ENCODE assay signal across 8 cellular contexts in genomic region chr5:115295775-115296129, GRCh38. TPM values are rescaled to one million over a fixed set of nuclear protein-coding genes. Genes with fewer than 3 reads are reported as not detected.
A peak's percentile ranks its signal among the peaks of the same experiment; 100 is the strongest.
DNase-seq lines count a peak whose midpoint lies in the region; ATAC-seq and TF ChIP-seq lines count a peak whose summit lies in the region.

No MANE protein-coding gene starts in this region.

- peaks cover 7% of the 10 kb centered on the region for H3K4me1 Mint-ChIP-seq in Calu3 (ENCODE audit: low read depth, unreplicated experiment)
- peaks cover 18% of the 10 kb centered on the region for H3K4me1 Mint-ChIP-seq in T-helper 17 cell

- H3K9me3 ChIP-seq in HEK293 (ENCODE audit: control insufficient read depth, insufficient read depth, low read depth, low read length) (no peaks in the 10 kb centered on the region), T-helper 17 cell (ENCODE audit: control insufficient read depth, low read length, poor library complexity, severe bottlenecking) (peaks cover 4% of the 10 kb centered on the region), left ventricle myocardium inferior (replicated peaks) (peaks cover 15% of the 10 kb centered on the region), skeletal muscle satellite cell (replicated peaks; ENCODE audit: low read length) (no peaks in the 10 kb centered on the region)

- peak overlapping the region; percentile 83 for H3K4me3 ChIP-seq in HEK293 (ENCODE audit: low read depth, low read length)
- peak overlapping the region; percentile 95 for H3K4me3 ChIP-seq in left ventricle myocardium inferior
- H3K4me3 ChIP-seq in skeletal muscle satellite cell (ENCODE audit: low read length), result peak overlapping the region; percentile 78

- CTCF ChIA-PET in Calu3 (lab: Charles Lee) (interaction anchor here (0.6 to 1.2 kb wide), 9 partner anchors 11 to 349 kb away, joined by 3 to 6 read pairs (median 3); partner anchors contain the start of genes FEM1C and TRIM36), HEK293 (lab: Yijun Ruan, JAX) (interaction anchor here (0.7 to 3.6 kb wide), 3 partner anchors 14 to 203 kb away, joined by 3 to 13 read pairs (median 3); no protein-coding TSS in a partner anchor)

- H3K36me3 ChIP-seq in HEK293 (ENCODE audit: control insufficient read depth in 2 of 2, insufficient read depth in 1 of 2, low read length in 2 of 2), result no peaks in the 10 kb centered on the region
- no peaks in the 10 kb centered on the region for H3K36me3 ChIP-seq in left ventricle myocardium inferior
- H3K36me3 ChIP-seq in skeletal muscle satellite cell (ENCODE audit: insufficient read depth, low read length), result no peaks in the 10 kb centered on the region

- H3K27ac Mint-ChIP-seq in Calu3 (ENCODE audit: unreplicated experiment), result peak overlapping the region; percentile 60
- no peak overlapping the region for H3K27ac Mint-ChIP-seq in T-helper 17 cell

- intact Hi-C loops in Calu3 (cut with micrococcal nuclease; ENCODE audit: unreplicated experiment), result no loop called here
- intact Hi-C loops in left ventricle myocardium inferior (cut with micrococcal nuclease), result no loop called here

- no peak for TF ChIP-seq CTCF in Calu3 (IDR thresholded peaks at IDR 0.05; ENCODE audit: unreplicated experiment)
- TF ChIP-seq CTCF in HEK293 (tag by site-specific recombination; IDR thresholded peaks at IDR 0.05), result no peak
- TF ChIP-seq CTCF in left ventricle myocardium inferior (IDR thresholded peaks at IDR 0.05; ENCODE audit: borderline replicate concordance), result no peak

- peaks cover 2% of the 10 kb centered on the region for H3K9me3 Mint-ChIP-seq in Calu3 (ENCODE audit: low read depth, unreplicated experiment)

- H3K27me3 Mint-ChIP-seq in Calu3 (ENCODE audit: unreplicated experiment), result no peaks in the 10 kb centered on the region
- no peaks in the 10 kb centered on the region for H3K27me3 Mint-ChIP-seq in T-helper 17 cell

- POLR2A ChIA-PET in HEK293 (lab: Yijun Ruan, JAX), result interaction anchor here (0.6 to 2.0 kb wide), 10 partner anchors 9 to 279 kb away, joined by 3 to 8 read pairs (median 4); partner anchors contain the start of genes FEM1C and TRIM36

- H3K27ac ChIP-seq in HEK293 (ENCODE audit: extremely low read depth, low read depth, low read length), result peak overlapping the region; percentile 65; the same call in 1 of the 2 replicates
- H3K27ac ChIP-seq in left ventricle myocardium inferior (replicated peaks), result peak overlapping the region; percentile 81

- H3K36me3 Mint-ChIP-seq in Calu3 (ENCODE audit: insufficient read depth, unreplicated experiment) (peaks cover 15% of the 10 kb centered on the region), T-helper 17 cell (ENCODE audit: low read depth) (no peaks in the 10 kb centered on the region)

- peak; percentile 12 for ATAC-seq in T-helper 17 cell
- no peak for ATAC-seq in esophagus mucosa

- peak overlapping the region; percentile 94 for H3K4me2 ChIP-seq in skeletal muscle satellite cell (ENCODE audit: low read length)

- H3K27me3 ChIP-seq in left ventricle myocardium inferior (ENCODE audit: low read depth), result no peaks in the 10 kb centered on the region
- H3K27me3 ChIP-seq in skeletal muscle satellite cell (ENCODE audit: control insufficient read depth, insufficient read depth, low read length), result no peaks in the 10 kb centered on the region

- no TSS peak for BruUV-seq in Calu3 (replicated peaks; lab: Mats Ljungman, UMichigan)

- DNase-seq in Calu3 (no peak), T-helper 17 cell (no peak), left ventricle myocardium inferior (no peak), 8988T (no peak)
- no peak for DNase-seq in activated CD4-positive, alpha-beta T cell treated with anti-CD3 and anti-CD28 coated beads for 1 hour

- H3K9ac ChIP-seq in skeletal muscle satellite cell (ENCODE audit: low read depth, low read length), result peak overlapping the region; percentile 78

- H3K4me3 Mint-ChIP-seq in Calu3 (ENCODE audit: low read depth, unreplicated experiment) (peak overlapping the region; percentile 78), T-helper 17 cell (peak overlapping the region; percentile 91)

- H3K4me1 ChIP-seq in HEK293 (ENCODE audit: control insufficient read depth, insufficient read depth, low read length), result no peaks in the 10 kb centered on the region
- peaks cover 21% of the 10 kb centered on the region for H3K4me1 ChIP-seq in left ventricle myocardium inferior
- H3K4me1 ChIP-seq in skeletal muscle satellite cell (ENCODE audit: control insufficient read depth, insufficient read depth, low read length), result no peaks in the 10 kb centered on the region

TF ChIP-seq in HEK293, 187 proteins besides CTCF, POLR2A, EP300 and RAD21:
- no peak for TF ChIP-seq ZNF510 (tag by site-specific recombination; IDR thresholded peaks at IDR 0.05; ENCODE audit: insufficient replicate concordance)
- TF ChIP-seq SETDB1 (IDR thresholded peaks at IDR 0.05; ENCODE audit: insufficient read length, low read length), result no peak
- no peak for TF ChIP-seq BCL6B (tag by site-specific recombination; IDR thresholded peaks at IDR 0.05)
- TF ChIP-seq ZNF394 (tag by site-specific recombination; IDR thresholded peaks at IDR 0.05; ENCODE audit: borderline replicate concordance), result no peak
- TF ChIP-seq ZNF211 (tag by site-specific recombination; IDR thresholded peaks at IDR 0.05; ENCODE audit: low read depth), result no peak
- TF ChIP-seq REPIN1 (tag by site-specific recombination; IDR thresholded peaks at IDR 0.05; ENCODE audit: low read depth), result no peak
- no peak for TF ChIP-seq ZNF571 (tag by site-specific recombination; IDR thresholded peaks at IDR 0.05)

RNA-seq across cellular contexts. Expression of gene CCDC112, which starts 0.7 kb away (rescaled TPM):
- total RNA-seq in Calu3 (2022), result 11.2 and 11.3 TPM in 2 replicates
- 1 to 10 TPM; 2.8 to 3.5 TPM for total RNA-seq in T-helper 17 cell
- total RNA-seq in left ventricle myocardium inferior, result 5.3 TPM
- total RNA-seq in skeletal muscle satellite cell (2012; rRNA removed), result 5.9 and 7.9 TPM in 2 replicates
- 3.3 TPM for total RNA-seq in esophagus mucosa

RNA-seq across cellular contexts. Expression of gene PGGT1B, which starts 33.1 kb away (rescaled TPM):
- total RNA-seq in Calu3 (2022), result 46.4 and 54.0 TPM in 2 replicates
- 10 to 100 TPM; 39.3 to 44.9 TPM for total RNA-seq in T-helper 17 cell
- 23.8 TPM for total RNA-seq in left ventricle myocardium inferior
- 7.9 and 11.4 TPM in 2 replicates for total RNA-seq in skeletal muscle satellite cell (2012; rRNA removed)
- 38.2 TPM for total RNA-seq in esophagus mucosa
